Comparison of ENCODE assay signal across 32 cellular contexts in genomic region chr16:81337097-81337496, GRCh38.
"Had no signal": no experiment of that assay in that cellular context is flagged by ENCODE, and none has a peak within 500 bp of the region (broad histone marks: within the 10 kb centered on the region; RNA-seq: fewer than 3 reads in every experiment).

No MANE protein-coding gene starts in this region.

- ATAC-seq: activated CD8-positive, alpha-beta memory T cell treated with anti-CD3 and anti-CD28 coated beads, Interleukin-2, amount 10 ng/mL, durations not matched to agents 7 days and 5 days; SK-N-SH treated with all-trans-retinoic acid at 6 μM for 48 hours; WTC11 had no signal

- H3K4me1 ChIP-seq: ascending aorta, colonic mucosa, Peyer's patch had no signal

- H3K9me3 ChIP-seq: ascending aorta, colonic mucosa, Peyer's patch had no signal

- H3K27me3 ChIP-seq: ascending aorta, cardiac muscle cell, colonic mucosa, Peyer's patch had no signal

- DNase-seq: activated CD4-positive, alpha-beta memory T cell treated with anti-CD3 and anti-CD28 coated beads, Interleukin-2, amount 10 ng/mL, durations not matched to agents 7 days and 5 days; activated CD4-positive, alpha-beta T cell treated with anti-CD3 and anti-CD28 coated beads for 48 hours; activated CD8-positive, alpha-beta memory T cell treated with anti-CD3 and anti-CD28 coated beads for 24 hours; activated CD8-positive, alpha-beta memory T cell treated with anti-CD3 and anti-CD28 coated beads, Interleukin-2, amount 10 ng/mL, durations not matched to agents 7 days and 5 days; activated CD8-positive, alpha-beta memory T cell treated with anti-CD3 and anti-CD28 coated beads, Interleukin-2, amount 50 U/mL, for 48 hours; activated gamma-delta T cell; activated naive CD4-positive, alpha-beta T cell treated with Interleukin-2 at 50 U/mL for 16 hours; activated naive CD8-positive, alpha-beta T cell treated with anti-CD3 and anti-CD28 coated beads, Interleukin-2, amount 10 ng/mL, durations not matched to agents 7 days and 5 days; amygdala; colonic mucosa; Kasumi-1; KG1; MM.1S; NCI-H1105; NCI-H1436; NCI-H1694; NCI-H1930; NCI-H2081 treated with DMSO at 0.1 percent for 48 hours; NCI-H226; NCI-H446 treated with DMSO at 0.1 percent for 48 hours; NCI-H524 treated with DMSO at 0.1 percent for 48 hours; Peyer's patch; RPMI8226; SHP77 treated with DMSO at 0.1 percent for 48 hours; SW 1271; T-helper 1 cell; T-helper 2 cell; T1000 had no signal

- H3K27ac ChIP-seq: ascending aorta, cardiac muscle cell, colonic mucosa, Peyer's patch had no signal

- H3K4me3 ChIP-seq: ascending aorta, cardiac muscle cell, colonic mucosa, Peyer's patch had no signal

- H3K36me3 ChIP-seq: ascending aorta, cardiac muscle cell, colonic mucosa, Peyer's patch had no signal
